In genomic region chr5:146533260-146533857, GRCh38 we compare ENCODE assay signal across 8 cellular contexts.
DNase-seq lines count a peak whose midpoint lies in the region; ATAC-seq, FAIRE-seq and TF ChIP-seq lines count a peak whose summit lies in the region.

No MANE protein-coding gene starts in this region.

- TF ChIP-seq POLR2A in GM18505 (IDR thresholded peaks at IDR 0.05; ENCODE audit: borderline replicate concordance, extremely low read depth, insufficient read depth, insufficient read length): no peak

- in situ Hi-C loops in astrocyte of the cerebellum (cut with HindIII; ENCODE audit: low sequenced_read_pairs): loop anchor here (10.0 kb wide), 1 partner anchor 1041 kb away; no protein-coding TSS in a partner anchor

- DNase-seq in NCI-H1694 treated with DMSO at 0.1 percent for 48 hours (lab: John Stamatoyannopoulos, UW) (peak; percentile 71), T-helper 22 cell (ENCODE audit: low read depth) (peak; percentile 13), astrocyte of the cerebellum (ENCODE audit: low read depth) (peak; percentile 38), iPS DF 6.9 (ENCODE audit: low read depth, low spot score) (peak; percentile 79)
- DNase-seq in stimulated activated CD4-positive, alpha-beta T cell treated with anti-CD3 and anti-CD28 coated beads, Interleukin-15, amount 100 ng/mL, for 1 hour (ENCODE audit: low read depth in 1 of 2, low spot score in 1 of 2): peak; percentile 28 to 52

- no peaks in the 10 kb centered on the region for H3K27me3 ChIP-seq in iPS DF 6.9 (ENCODE audit: control insufficient read depth, insufficient read depth, low read length)

- H3K27ac ChIP-seq in iPS DF 6.9 (ENCODE audit: low read length): no peak overlapping the region

- H3K9me3 ChIP-seq in iPS DF 6.9 (ENCODE audit: control insufficient read depth, insufficient read depth, low read length): no peaks in the 10 kb centered on the region

- H3K4me1 ChIP-seq in iPS DF 6.9 (ENCODE audit: control insufficient read depth, insufficient read depth, low read length): no peaks in the 10 kb centered on the region

- no CpG with 5 or more reads among the region's 7 CpGs for WGBS in iPS DF 6.9 (ENCODE audit: insufficient coverage, insufficient read length)

- H3K36me3 ChIP-seq in iPS DF 6.9 (ENCODE audit: control insufficient read depth, insufficient read depth, low read length): no peaks in the 10 kb centered on the region

- ATAC-seq in GM18505 (IDR thresholded peaks at IDR 0.05; ENCODE audit: unreplicated experiment) (peak; percentile 96), HG02938 (IDR thresholded peaks at IDR 0.05; ENCODE audit: unreplicated experiment) (peak; percentile 96)

- FAIRE-seq in A204.1 (lab: Jason Lieb, UNC): peak; percentile 65

- no peak overlapping the region for H3K4me3 ChIP-seq in astrocyte of the cerebellum (ENCODE audit: low read depth, low read length)
- no peak overlapping the region for H3K4me3 ChIP-seq in iPS DF 6.9 (ENCODE audit: low read length)

- TF ChIP-seq CTCF in astrocyte of the cerebellum (IDR thresholded peaks at IDR 0.05; ENCODE audit: low read depth, low read length, missing control alignments): peak; percentile 86

Comparison
In these comparisons a context has a peak if more than half of its experiments do, and no peak if none do; other contexts are left out.
1. DNase-seq: peak in every context shown above with its lines; median percentile 79 in iPS DF 6.9; 71 in NCI-H1694 treated with DMSO at 0.1 percent for 48 hours; 40 in stimulated activated CD4-positive, alpha-beta T cell treated with anti-CD3 and anti-CD28 coated beads, Interleukin-15, amount 100 ng/mL, for 1 hour; 38 in astrocyte of the cerebellum; 13 in T-helper 22 cell.